Comparison of ENCODE assay signal across 8 cellular contexts in the genomic region with DNA sequence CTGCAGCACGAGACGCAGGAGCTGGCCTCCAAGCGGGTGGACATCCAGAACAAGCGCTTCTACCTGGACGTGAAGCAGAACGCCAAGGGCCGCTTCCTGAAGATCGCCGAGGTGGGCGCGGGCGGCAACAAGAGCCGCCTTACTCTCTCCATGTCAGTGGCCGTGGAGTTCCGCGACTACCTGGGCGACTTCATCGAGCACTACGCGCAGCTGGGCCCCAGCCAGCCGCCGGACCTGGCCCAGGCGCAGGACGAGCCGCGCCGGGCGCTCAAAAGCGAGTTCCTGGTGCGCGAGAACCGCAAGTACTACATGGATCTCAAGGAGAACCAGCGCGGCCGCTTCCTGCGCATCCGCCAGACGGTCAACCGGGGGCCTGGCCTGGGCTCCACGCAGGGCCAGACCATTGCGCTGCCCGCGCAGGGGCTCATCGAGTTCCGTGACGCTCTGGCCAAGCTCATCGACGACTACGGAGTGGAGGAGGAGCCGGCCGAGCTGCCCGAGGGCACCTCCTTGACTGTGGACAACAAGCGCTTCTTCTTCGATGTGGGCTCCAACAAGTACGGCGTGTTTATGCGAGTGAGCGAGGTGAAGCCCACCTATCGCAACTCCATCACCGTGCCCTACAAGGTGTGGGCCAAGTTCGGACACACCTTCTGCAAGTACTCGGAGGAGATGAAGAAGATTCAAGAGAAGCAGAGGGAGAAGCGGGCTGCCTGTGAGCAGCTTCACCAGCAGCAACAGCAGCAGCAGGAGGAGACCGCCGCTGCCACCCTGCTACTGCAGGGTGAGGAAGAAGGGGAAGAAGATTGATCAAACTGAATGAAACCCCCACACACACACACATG. TPM values are rescaled to one million over a fixed set of nuclear protein-coding genes. Genes with fewer than 3 reads are reported as not detected.
DNase-seq lines count a peak whose midpoint lies in the region; ATAC-seq and TF ChIP-seq lines count a peak whose summit lies in the region.

No MANE protein-coding gene starts in this region.

- no peaks in the 10 kb centered on the region for H3K36me3 ChIP-seq in GM23338 (ENCODE audit: insufficient read depth)

- H3K27ac Mint-ChIP-seq in GM23338: no peak overlapping the region

- TF ChIP-seq CTCF in GM10248 (IDR thresholded peaks at IDR 0.05; ENCODE audit: control extremely low read depth, extremely low read depth, low read depth, missing control alignments) (no peak), GM23338 (conservative IDR thresholded peaks at IDR 0.05; ENCODE audit: low read depth in 2 of 2) (no peak), VCaP (conservative IDR thresholded peaks at IDR 0.05) (no peak)

- H3K9me3 Mint-ChIP-seq in GM23338: no peaks in the 10 kb centered on the region

- H3K36me3 Mint-ChIP-seq in GM23338 (ENCODE audit: low read depth): no peaks in the 10 kb centered on the region

- H3K27me3 Mint-ChIP-seq in GM23338 (ENCODE audit: insufficient read depth, low read depth, poor library complexity): peaks cover 61% of the 10 kb centered on the region

- peak; percentile 38 for DNase-seq in GM10248 (ENCODE audit: extremely low spot score)
- peak; percentile 69 for DNase-seq in GM23338 (ENCODE audit: low spot score)
- DNase-seq in LoVo (ENCODE audit: low spot score): peak; percentile 16
- peak; percentile 38 for DNase-seq in cerebellum (ENCODE audit: low spot score)
- peak; percentile 24 to 30 for DNase-seq in stimulated activated CD4-positive, alpha-beta T cell treated with anti-CD3 and anti-CD28 coated beads, Interleukin-2, amount 100 ng/mL, for 48 hours
- DNase-seq in putamen (ENCODE audit: low spot score): no peak

- H3K27ac ChIP-seq in GM23338 (ENCODE audit: low read depth) (no peak overlapping the region), VCaP (peak overlapping the region; percentile 94), layer of hippocampus (ENCODE audit: low read depth, low read length) (peak overlapping the region; percentile 78)

- peak overlapping the region; percentile 80 for H3K4me3 ChIP-seq in GM23338

- H3K9me2 ChIP-seq in GM23338 (ENCODE audit: insufficient read depth): no peaks in the 10 kb centered on the region

- peak overlapping the region; percentile 84; the same call in 1 of the 2 replicates for H2AFZ ChIP-seq in GM23338

- H3F3A ChIP-seq in GM23338 (replicated peaks; ENCODE audit: low read depth): 0 out of 2 replicates have a peak, but pooled peaks cover 3% of the 10 kb centered on the region

- H3K4me1 Mint-ChIP-seq in GM23338: peaks cover 36% of the 10 kb centered on the region

- H3K4me3 Mint-ChIP-seq in GM23338: peak overlapping the region; percentile 78

- POLR2A ChIA-PET in GM10248 (lab: Yijun Ruan, JAX): no interaction called here

- peaks cover 34% of the 10 kb centered on the region for H3K4me1 ChIP-seq in GM23338 (ENCODE audit: insufficient read depth)

- no peaks in the 10 kb centered on the region for H3K79me2 ChIP-seq in GM23338 (replicated peaks; ENCODE audit: insufficient read depth)

- CTCF ChIA-PET in GM10248 (lab: Yijun Ruan, JAX): interaction anchor here (0.7 to 2.4 kb wide), 4 partner anchors 9 to 40 kb away, joined by 3 to 12 read pairs (median 4); no protein-coding TSS in a partner anchor

- peaks cover 34% of the 10 kb centered on the region for H4K20me1 ChIP-seq in GM23338 (replicated peaks; ENCODE audit: insufficient read depth)

- H3K27me3 ChIP-seq in GM23338 (ENCODE audit: insufficient read depth) (peaks cover 80% of the 10 kb centered on the region), layer of hippocampus (ENCODE audit: control insufficient read depth, insufficient read depth, low read length) (no peaks in the 10 kb centered on the region)

- H3K4me2 ChIP-seq in GM23338: peak overlapping the region; percentile 89

- ATAC-seq in GM23338: peak; percentile 10

TF ChIP-seq in GM23338, 12 proteins besides CTCF, POLR2A, EP300 and RAD21:
- TF ChIP-seq EZH2phosphoT487 (IDR thresholded peaks at IDR 0.05; ENCODE audit: unreplicated experiment) (peak; percentile 59), ZNF114 (CRISPR knock-in tag; IDR thresholded peaks at IDR 0.05) (no peak), EZH2 (IDR thresholded peaks at IDR 0.05; ENCODE audit: low read depth, unreplicated experiment) (peak; percentile 52)
- TF ChIP-seq, protein P1, sequence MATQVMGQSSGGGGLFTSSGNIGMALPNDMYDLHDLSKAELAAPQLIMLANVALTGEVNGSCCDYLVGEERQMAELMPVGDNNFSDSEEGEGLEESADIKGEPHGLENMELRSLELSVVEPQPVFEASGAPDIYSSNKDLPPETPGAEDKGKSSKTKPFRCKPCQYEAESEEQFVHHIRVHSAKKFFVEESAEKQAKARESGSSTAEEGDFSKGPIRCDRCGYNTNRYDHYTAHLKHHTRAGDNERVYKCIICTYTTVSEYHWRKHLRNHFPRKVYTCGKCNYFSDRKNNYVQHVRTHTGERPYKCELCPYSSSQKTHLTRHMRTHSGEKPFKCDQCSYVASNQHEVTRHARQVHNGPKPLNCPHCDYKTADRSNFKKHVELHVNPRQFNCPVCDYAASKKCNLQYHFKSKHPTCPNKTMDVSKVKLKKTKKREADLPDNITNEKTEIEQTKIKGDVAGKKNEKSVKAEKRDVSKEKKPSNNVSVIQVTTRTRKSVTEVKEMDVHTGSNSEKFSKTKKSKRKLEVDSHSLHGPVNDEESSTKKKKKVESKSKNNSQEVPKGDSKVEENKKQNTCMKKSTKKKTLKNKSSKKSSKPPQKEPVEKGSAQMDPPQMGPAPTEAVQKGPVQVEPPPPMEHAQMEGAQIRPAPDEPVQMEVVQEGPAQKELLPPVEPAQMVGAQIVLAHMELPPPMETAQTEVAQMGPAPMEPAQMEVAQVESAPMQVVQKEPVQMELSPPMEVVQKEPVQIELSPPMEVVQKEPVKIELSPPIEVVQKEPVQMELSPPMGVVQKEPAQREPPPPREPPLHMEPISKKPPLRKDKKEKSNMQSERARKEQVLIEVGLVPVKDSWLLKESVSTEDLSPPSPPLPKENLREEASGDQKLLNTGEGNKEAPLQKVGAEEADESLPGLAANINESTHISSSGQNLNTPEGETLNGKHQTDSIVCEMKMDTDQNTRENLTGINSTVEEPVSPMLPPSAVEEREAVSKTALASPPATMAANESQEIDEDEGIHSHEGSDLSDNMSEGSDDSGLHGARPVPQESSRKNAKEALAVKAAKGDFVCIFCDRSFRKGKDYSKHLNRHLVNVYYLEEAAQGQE (IDR thresholded peaks at IDR 0.05; ENCODE audit: unreplicated experiment): no peak

RNA-seq across cellular contexts. Expression of a gene that starts 0.7 kb away (rescaled TPM):
- 2.3 and 2.6 TPM in 2 replicates for total RNA-seq in GM23338 (2014; rRNA removed; shearing (Covaris generic))
- polyA plus RNA-seq in GM23338 (2016; fragmentation: Nextera tagmentation; extraction: Ambion mirVana): 1.3 and 1.5 TPM in 2 replicates
- 12.6 TPM for total RNA-seq in cerebellum

RNA-seq across cellular contexts. Expression of a gene that starts 11.2 kb away (rescaled TPM):
- total RNA-seq in GM23338 (2014; rRNA removed; shearing (Covaris generic)): 0.38 and 1.0 TPM in 2 replicates
- polyA plus RNA-seq in GM23338 (2016; fragmentation: Nextera tagmentation; extraction: Ambion mirVana): 0.19 and 0.21 TPM in 2 replicates
- 8.3 TPM for total RNA-seq in cerebellum
